5 cellular contexts compared by ENCODE assay signal in the genomic region with DNA sequence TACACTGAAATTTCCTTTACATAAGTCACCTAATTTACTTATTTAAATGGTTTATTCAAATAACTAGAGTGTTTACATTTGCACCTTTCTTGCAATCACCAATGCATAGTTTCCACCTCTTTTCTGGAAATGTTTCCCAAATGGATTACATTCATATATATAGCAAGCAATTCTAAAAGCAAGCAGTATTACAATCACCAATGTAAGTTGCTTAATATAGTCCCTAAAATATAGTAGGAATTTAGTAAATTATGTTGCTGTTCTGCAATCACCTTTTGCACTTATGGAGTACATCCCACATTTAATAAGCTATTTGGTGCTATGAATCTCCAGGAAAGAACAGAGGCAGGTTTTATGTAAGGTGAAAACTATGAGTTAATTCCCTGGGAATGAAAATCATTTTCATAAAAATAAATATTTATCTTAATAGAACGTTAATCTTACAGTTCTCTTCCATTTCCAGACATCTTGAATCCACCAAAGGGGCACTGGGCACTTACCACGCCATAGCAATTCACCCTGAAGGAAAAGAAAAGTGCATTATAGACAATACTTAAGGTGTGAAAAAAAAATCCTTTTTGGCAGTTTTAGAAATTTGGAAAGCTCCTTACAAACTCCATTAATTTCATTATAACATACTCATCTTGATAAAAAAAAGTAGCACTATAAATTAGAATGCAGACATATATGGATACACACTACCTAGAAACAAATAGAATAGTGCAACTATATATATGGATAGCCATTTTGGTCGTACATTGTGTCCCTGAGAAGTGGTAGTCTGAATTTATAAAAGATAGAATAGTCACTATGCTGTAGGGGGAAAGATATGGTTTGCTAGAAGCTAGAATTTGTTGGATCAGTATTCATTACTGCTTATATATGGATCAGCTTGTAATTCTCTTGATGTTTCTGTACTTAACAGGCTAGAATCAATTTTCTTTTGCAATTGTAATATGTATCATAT.
"Had no signal": no experiment of that assay in that cellular context is flagged by ENCODE, and none has a peak within 500 bp of the region (broad histone marks: within the 10 kb centered on the region; RNA-seq: fewer than 3 reads in every experiment).

No MANE protein-coding gene starts in this region.

- FAIRE-seq: HepG2 had no signal

- DNase-seq: GM23248, GOT3, H7, HFFc6 had no signal
